ENCODE assay signal across 11 cellular contexts in genomic region chr2:101109451-101110140, GRCh38. TPM values are rescaled to one million over a fixed set of nuclear protein-coding genes. Genes with fewer than 3 reads are reported as not detected.
A peak's percentile ranks its signal among the peaks of the same experiment; 100 is the strongest.
DNase-seq lines count a peak whose midpoint lies in the region; ATAC-seq and TF ChIP-seq lines count a peak whose summit lies in the region.
"Had no signal": no experiment of that assay in that cellular context is flagged by ENCODE, and none has a peak within 500 bp of the region (broad histone marks: within the 10 kb centered on the region; RNA-seq: fewer than 3 reads in every experiment).

No MANE protein-coding gene starts in this region.

- H3K18ac ChIP-seq in H9 (ENCODE audit: insufficient read length, low read depth, low read length), result no peak overlapping the region

- no peaks in the 10 kb centered on the region for H3K27me3 Mint-ChIP-seq in H9 (ENCODE audit: low read depth)

- in situ Hi-C loops in gastrocnemius medialis (cut with MboI; ENCODE audit: low sequenced_read_pairs in 4 of 4), result no loop called here

- peaks cover 3% of the 10 kb centered on the region for H3K79me1 ChIP-seq in H9 (ENCODE audit: insufficient read depth, low read depth, low read length, poor library complexity, severe bottlenecking)

- H3K27ac ChIP-seq in H9 (ENCODE audit: insufficient read length, low read depth, low read length) (no peak overlapping the region), heart right ventricle (peak overlapping the region; percentile 76 to 93 (median 86)), gastrocnemius medialis (peak overlapping the region; percentile 84 to 100 (median 99)), upper lobe of left lung (peak overlapping the region in 2 of 4 donors; percentile 7 to 60)

- ATAC-seq in heart right ventricle, result peak; percentile 43 to 69 (median 59)
- ATAC-seq in gastrocnemius medialis, result peak; percentile 9 to 31
- ATAC-seq in upper lobe of left lung (ENCODE audit: low FRiP score in 2 of 2), result no peak

- H3K4me2 ChIP-seq in H9 (ENCODE audit: insufficient read depth, insufficient read length, low read length), result no peak overlapping the region

- H3K27me3 ChIP-seq in H9 (ENCODE audit: insufficient read depth, low read length), result no peaks in the 10 kb centered on the region
- H3K27me3 ChIP-seq in heart right ventricle, result no peaks in the 10 kb centered on the region
- no peaks in the 10 kb centered on the region for H3K27me3 ChIP-seq in gastrocnemius medialis
- no peaks in the 10 kb centered on the region for H3K27me3 ChIP-seq in upper lobe of left lung
- H3K27me3 ChIP-seq: testis had no signal

- WGBS in H9 (ENCODE audit: extremely low coverage, insufficient read length, low lambda C conversion rate), result no CpG with 5 or more reads among the region's 14 CpGs
- WGBS in heart right ventricle, 2 donors, result 24 to 33% methylated on average over 14 of the region's 14 CpGs
- 61 to 72% methylated on average over 14 of the region's 14 CpGs for WGBS in upper lobe of left lung, 2 donors

- H3K4me1 ChIP-seq in H9 (ENCODE audit: insufficient read depth, low read length), result peaks cover 25% of the 10 kb centered on the region; the same call in 1 of the 2 replicates
- peaks cover 28 to 98% (median 83%) of the 10 kb centered on the region in 9 donors for H3K4me1 ChIP-seq in heart right ventricle
- peaks cover 88 to 94% of the 10 kb centered on the region in 2 donors for H3K4me1 ChIP-seq in gastrocnemius medialis
- H3K4me1 ChIP-seq in upper lobe of left lung, result peaks cover 41 to 57% (median 50%) of the 10 kb centered on the region in 4 donors

- no peak overlapping the region for H3T11ph ChIP-seq in H9 (ENCODE audit: low read length)

- no peak overlapping the region for H3K14ac ChIP-seq in H9 (ENCODE audit: insufficient read depth, low read length)

- peaks cover 14% of the 10 kb centered on the region; the same call in 1 of the 2 replicates for H3K79me2 ChIP-seq in H9 (ENCODE audit: insufficient read depth, low read length)

- no peak overlapping the region for H3K9ac ChIP-seq in H9 (ENCODE audit: extremely low read depth, insufficient read length, low read length)

- H4K20me1 ChIP-seq in H9 (ENCODE audit: control insufficient read depth, insufficient read depth, insufficient read length), result no peaks in the 10 kb centered on the region

- H3K4me3 ChIP-seq in heart right ventricle (peak overlapping the region in 7 of 10 donors; percentile 3 to 23 (median 20)), gastrocnemius medialis (peak overlapping the region; percentile 36 to 56 (median 50)), upper lobe of left lung (no peak overlapping the region)
- H3K4me3 ChIP-seq: testis had no signal

- no peak overlapping the region for H3K4ac ChIP-seq in H9 (ENCODE audit: low read depth, low read length)

- no peak overlapping the region for H2AK5ac ChIP-seq in H9 (ENCODE audit: insufficient read length, low read length)

- no peaks in the 10 kb centered on the region for H3K23me2 ChIP-seq in H9 (ENCODE audit: insufficient read length, low read depth, low read length, poor library complexity, severe bottlenecking)

- H3K36me3 ChIP-seq in heart right ventricle (no peaks in the 10 kb centered on the region), gastrocnemius medialis (no peaks in the 10 kb centered on the region), upper lobe of left lung (no peaks in the 10 kb centered on the region)

- H3K9me3 Mint-ChIP-seq in H9, result no peaks in the 10 kb centered on the region

- peak overlapping the region in 2 of 3 experiments; percentile 8 to 30; a peak in 1 of 7 replicates for H3K27ac Mint-ChIP-seq in H9

- H3K56ac ChIP-seq in H9 (ENCODE audit: insufficient read length, low read depth, low read length), result no peak overlapping the region

- no peak overlapping the region for H2AFZ ChIP-seq in H9 (ENCODE audit: low read length)

- H3K9me3 ChIP-seq in H9 (ENCODE audit: control insufficient read depth, low read depth, low read length) (no peaks in the 10 kb centered on the region), heart right ventricle (no peaks in the 10 kb centered on the region), gastrocnemius medialis (no peaks in the 10 kb centered on the region), upper lobe of left lung (no peaks in the 10 kb centered on the region)
- H3K9me3 ChIP-seq: testis had no signal

- TF ChIP-seq CTCF in H9 (conservative IDR thresholded peaks at IDR 0.05) (no peak), heart right ventricle (IDR thresholded peaks at IDR 0.05) (no peak), gastrocnemius medialis (IDR thresholded peaks at IDR 0.05 in 4 of 5, conservative IDR thresholded peaks at IDR 0.05 in 1 of 5) (peak in 1 of 5 experiments; percentile 10), upper lobe of left lung (IDR thresholded peaks at IDR 0.05) (no peak)

- H4K5ac ChIP-seq in H9 (ENCODE audit: insufficient read length, low read depth, low read length), result no peak overlapping the region

- TF ChIP-seq POLR2A in gastrocnemius medialis (IDR thresholded peaks at IDR 0.05), result peak; percentile 72 to 82
- no peak for TF ChIP-seq POLR2A in upper lobe of left lung (IDR thresholded peaks at IDR 0.05)

- H3K36me3 Mint-ChIP-seq in H9 (ENCODE audit: insufficient read depth in 1 of 3, low read depth in 3 of 3), result no peaks in the 10 kb centered on the region; a peak in 2 of 7 replicates

- TF ChIP-seq EP300 in upper lobe of left lung (IDR thresholded peaks at IDR 0.05), result no peak

- H2BK15ac ChIP-seq in H9 (ENCODE audit: low read depth, low read length), result no peak overlapping the region

- no peak overlapping the region for H2BK12ac ChIP-seq in H9 (ENCODE audit: insufficient read length, low read depth, low read length)

- no peak overlapping the region for H4K91ac ChIP-seq in H9 (ENCODE audit: insufficient read length, low read depth, low read length)

- DNase-seq in H9 (no peak), SHP77 treated with DMSO at 0.1 percent for 48 hours (lab: John Stamatoyannopoulos, UW) (peak; percentile 43), heart right ventricle (peak; percentile 37 to 40), gastrocnemius medialis (peak; percentile 65 to 71), upper lobe of left lung (no peak), GDM1 (lab: John Stamatoyannopoulos, UW) (no peak), T-helper 9 cell (no peak), LoVo (ENCODE audit: low spot score) (no peak)
- DNase-seq: activated CD8-positive, alpha-beta memory T cell treated with anti-CD3 and anti-CD28 coated beads, Interleukin-2, amount 50 U/mL, for 4 hours; occipital lobe; testis had no signal

- H3K23ac ChIP-seq in H9 (ENCODE audit: insufficient read length, low read depth, low read length), result no peak overlapping the region

- peak overlapping the region in 1 of 2 experiments; percentile 19; a peak in 1 of 5 replicates for H3K4me3 Mint-ChIP-seq in H9

- H2BK120ac ChIP-seq in H9 (ENCODE audit: low read depth, low read length, poor library complexity, severe bottlenecking), result no peak overlapping the region

- peaks cover 50 to 70% of the 10 kb centered on the region in 2 experiments for H3K4me1 Mint-ChIP-seq in H9

- H2BK20ac ChIP-seq in H9 (ENCODE audit: low read depth, low read length, poor library complexity, severe bottlenecking), result no peak overlapping the region

- no peak overlapping the region for H4K8ac ChIP-seq in H9 (replicated peaks; ENCODE audit: insufficient read length, low read depth, low read length)

- intact Hi-C loops in heart right ventricle (cut with DNase I), result loop anchor here in 7 of 10 donors (2.0 to 5.0 kb wide), 5 partner anchors 38 to 47 kb away; partner anchors contain the start of gene TBC1D8 (in 4 of the 7)
- intact Hi-C loops in gastrocnemius medialis (cut with DNase I; ENCODE audit: low total_unique reads), result loop anchor here (2.0 to 5.0 kb wide), 4 partner anchors 15 to 287 kb away; partner anchors contain the start of genes NPAS2 and TBC1D8

- H2BK5ac ChIP-seq in H9 (ENCODE audit: insufficient read length, low read length), result no peak overlapping the region

RNA-seq across cellular contexts. Expression of gene TBC1D8, which starts 41.6 kb away (rescaled TPM):
- total RNA-seq in H9 (2021), result 16.6 and 17.6 TPM in 2 replicates
- 10 to 100 TPM; 42.6 to 69.5 (median 55.8) TPM for total RNA-seq in heart right ventricle
- polyA plus RNA-seq in heart right ventricle, result 10 to 100 TPM; 24.0 to 41.6 TPM
- total RNA-seq in gastrocnemius medialis, result 100 to 1,000 TPM; 103 to 298 (median 201) TPM
- 100 to 1,000 TPM in 1 of 6 donors, 10 to 100 TPM in 5; 21.0 to 133 (median 56.8) TPM for total RNA-seq in upper lobe of left lung

Comparison
In these comparisons a context has a peak if more than half of its experiments do, and no peak if none do; other contexts are left out.
1. DNase-seq: peak in SHP77 treated with DMSO at 0.1 percent for 48 hours (single experiment), heart right ventricle (2 of 2) and gastrocnemius medialis (2 of 2); none in H9 (single experiment), upper lobe of left lung (0 of 2), GDM1 (single experiment), T-helper 9 cell (single experiment) and LoVo (single experiment).
2. ATAC-seq: peak in heart right ventricle (8 of 8) and gastrocnemius medialis (2 of 2); none in upper lobe of left lung (0 of 2).
3. H3K4me3 ChIP-seq: peak in heart right ventricle (7 of 10) and gastrocnemius medialis (4 of 4); none in upper lobe of left lung (0 of 4).
4. POLR2A ChIP-seq: peak in gastrocnemius medialis (2 of 2); none in upper lobe of left lung (0 of 4).